In the genomic region with DNA sequence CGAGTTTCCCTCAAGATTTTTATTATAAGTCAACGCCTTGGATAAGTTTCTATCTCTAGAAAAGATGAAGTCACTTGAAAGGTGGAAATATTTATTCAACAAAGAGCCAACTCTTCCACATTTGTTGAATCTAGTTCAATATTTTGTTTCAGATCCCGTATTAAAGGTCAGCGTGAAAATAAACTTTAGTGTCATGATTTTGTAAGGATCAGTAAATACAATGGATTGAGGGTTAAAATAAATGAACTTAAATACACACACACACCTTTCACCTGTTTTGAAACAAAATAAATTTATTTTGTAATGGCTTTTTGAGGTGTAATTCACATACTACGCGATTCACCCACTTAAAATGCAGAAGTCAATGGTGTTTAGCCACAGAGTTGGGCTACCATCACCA, we compare ENCODE assay signal across 2 cellular contexts.
A peak's percentile ranks its signal among the peaks of the same experiment; 100 is the strongest.
TF ChIP-seq lines count a peak whose summit lies in the region.

No MANE protein-coding gene starts in this region.

TF ChIP-seq in liver, 16 proteins besides CTCF, POLR2A, EP300 and RAD21:
- TF ChIP-seq FOXA1 (IDR thresholded peaks at IDR 0.05) (no peak), HNF4G (IDR thresholded peaks at IDR 0.05) (no peak), EGR1 (IDR thresholded peaks at IDR 0.05; ENCODE audit: low read depth in 2 of 2) (no peak), SP1 (IDR thresholded peaks at IDR 0.05) (peak; percentile 14), RXRA (IDR thresholded peaks at IDR 0.05) (peak in 1 of 2 donors; percentile 81), GABPA (IDR thresholded peaks at IDR 0.05 in 1 of 2, conservative IDR thresholded peaks at IDR 0.05 in 1 of 2) (peak in 1 of 2 donors; percentile 28), TAF1 (conservative IDR thresholded peaks at IDR 0.05) (no peak), NR2F2 (IDR thresholded peaks at IDR 0.05) (no peak), FOXA2 (IDR thresholded peaks at IDR 0.05) (peak; percentile 48), HNF4A (conservative IDR thresholded peaks at IDR 0.05) (peak; percentile 19 to 57), JUND (IDR thresholded peaks at IDR 0.05) (peak in 1 of 2 donors; percentile 38), YY1 (IDR thresholded peaks at IDR 0.05) (peak; percentile 20)
- TF ChIP-seq, protein P1, sequence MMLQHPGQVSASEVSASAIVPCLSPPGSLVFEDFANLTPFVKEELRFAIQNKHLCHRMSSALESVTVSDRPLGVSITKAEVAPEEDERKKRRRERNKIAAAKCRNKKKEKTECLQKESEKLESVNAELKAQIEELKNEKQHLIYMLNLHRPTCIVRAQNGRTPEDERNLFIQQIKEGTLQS (IDR thresholded peaks at IDR 0.05), result no peak
- TF ChIP-seq, protein P2, sequence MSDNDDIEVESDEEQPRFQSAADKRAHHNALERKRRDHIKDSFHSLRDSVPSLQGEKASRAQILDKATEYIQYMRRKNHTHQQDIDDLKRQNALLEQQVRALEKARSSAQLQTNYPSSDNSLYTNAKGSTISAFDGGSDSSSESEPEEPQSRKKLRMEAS (IDR thresholded peaks at IDR 0.05), result peak; percentile 28
- TF ChIP-seq, protein P3, sequence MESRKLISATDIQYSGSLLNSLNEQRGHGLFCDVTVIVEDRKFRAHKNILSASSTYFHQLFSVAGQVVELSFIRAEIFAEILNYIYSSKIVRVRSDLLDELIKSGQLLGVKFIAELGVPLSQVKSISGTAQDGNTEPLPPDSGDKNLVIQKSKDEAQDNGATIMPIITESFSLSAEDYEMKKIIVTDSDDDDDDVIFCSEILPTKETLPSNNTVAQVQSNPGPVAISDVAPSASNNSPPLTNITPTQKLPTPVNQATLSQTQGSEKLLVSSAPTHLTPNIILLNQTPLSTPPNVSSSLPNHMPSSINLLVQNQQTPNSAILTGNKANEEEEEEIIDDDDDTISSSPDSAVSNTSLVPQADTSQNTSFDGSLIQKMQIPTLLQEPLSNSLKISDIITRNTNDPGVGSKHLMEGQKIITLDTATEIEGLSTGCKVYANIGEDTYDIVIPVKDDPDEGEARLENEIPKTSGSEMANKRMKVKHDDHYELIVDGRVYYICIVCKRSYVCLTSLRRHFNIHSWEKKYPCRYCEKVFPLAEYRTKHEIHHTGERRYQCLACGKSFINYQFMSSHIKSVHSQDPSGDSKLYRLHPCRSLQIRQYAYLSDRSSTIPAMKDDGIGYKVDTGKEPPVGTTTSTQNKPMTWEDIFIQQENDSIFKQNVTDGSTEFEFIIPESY (IDR thresholded peaks at IDR 0.05), result peak; percentile 15
- TF ChIP-seq, protein P4, sequence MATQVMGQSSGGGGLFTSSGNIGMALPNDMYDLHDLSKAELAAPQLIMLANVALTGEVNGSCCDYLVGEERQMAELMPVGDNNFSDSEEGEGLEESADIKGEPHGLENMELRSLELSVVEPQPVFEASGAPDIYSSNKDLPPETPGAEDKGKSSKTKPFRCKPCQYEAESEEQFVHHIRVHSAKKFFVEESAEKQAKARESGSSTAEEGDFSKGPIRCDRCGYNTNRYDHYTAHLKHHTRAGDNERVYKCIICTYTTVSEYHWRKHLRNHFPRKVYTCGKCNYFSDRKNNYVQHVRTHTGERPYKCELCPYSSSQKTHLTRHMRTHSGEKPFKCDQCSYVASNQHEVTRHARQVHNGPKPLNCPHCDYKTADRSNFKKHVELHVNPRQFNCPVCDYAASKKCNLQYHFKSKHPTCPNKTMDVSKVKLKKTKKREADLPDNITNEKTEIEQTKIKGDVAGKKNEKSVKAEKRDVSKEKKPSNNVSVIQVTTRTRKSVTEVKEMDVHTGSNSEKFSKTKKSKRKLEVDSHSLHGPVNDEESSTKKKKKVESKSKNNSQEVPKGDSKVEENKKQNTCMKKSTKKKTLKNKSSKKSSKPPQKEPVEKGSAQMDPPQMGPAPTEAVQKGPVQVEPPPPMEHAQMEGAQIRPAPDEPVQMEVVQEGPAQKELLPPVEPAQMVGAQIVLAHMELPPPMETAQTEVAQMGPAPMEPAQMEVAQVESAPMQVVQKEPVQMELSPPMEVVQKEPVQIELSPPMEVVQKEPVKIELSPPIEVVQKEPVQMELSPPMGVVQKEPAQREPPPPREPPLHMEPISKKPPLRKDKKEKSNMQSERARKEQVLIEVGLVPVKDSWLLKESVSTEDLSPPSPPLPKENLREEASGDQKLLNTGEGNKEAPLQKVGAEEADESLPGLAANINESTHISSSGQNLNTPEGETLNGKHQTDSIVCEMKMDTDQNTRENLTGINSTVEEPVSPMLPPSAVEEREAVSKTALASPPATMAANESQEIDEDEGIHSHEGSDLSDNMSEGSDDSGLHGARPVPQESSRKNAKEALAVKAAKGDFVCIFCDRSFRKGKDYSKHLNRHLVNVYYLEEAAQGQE (IDR thresholded peaks at IDR 0.05), result peak; percentile 21

TF ChIP-seq in HepG2, 621 proteins besides CTCF, POLR2A, EP300 and RAD21:
- TF ChIP-seq, protein P5, sequence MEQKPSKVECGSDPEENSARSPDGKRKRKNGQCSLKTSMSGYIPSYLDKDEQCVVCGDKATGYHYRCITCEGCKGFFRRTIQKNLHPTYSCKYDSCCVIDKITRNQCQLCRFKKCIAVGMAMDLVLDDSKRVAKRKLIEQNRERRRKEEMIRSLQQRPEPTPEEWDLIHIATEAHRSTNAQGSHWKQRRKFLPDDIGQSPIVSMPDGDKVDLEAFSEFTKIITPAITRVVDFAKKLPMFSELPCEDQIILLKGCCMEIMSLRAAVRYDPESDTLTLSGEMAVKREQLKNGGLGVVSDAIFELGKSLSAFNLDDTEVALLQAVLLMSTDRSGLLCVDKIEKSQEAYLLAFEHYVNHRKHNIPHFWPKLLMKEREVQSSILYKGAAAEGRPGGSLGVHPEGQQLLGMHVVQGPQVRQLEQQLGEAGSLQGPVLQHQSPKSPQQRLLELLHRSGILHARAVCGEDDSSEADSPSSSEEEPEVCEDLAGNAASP (CRISPR knock-in tag; IDR thresholded peaks at IDR 0.05; ENCODE audit: borderline replicate concordance), result no peak
- TF ChIP-seq FOSL2 (CRISPR knock-in tag; IDR thresholded peaks at IDR 0.05) (no peak), STAT6 (CRISPR knock-in tag; IDR thresholded peaks at IDR 0.05; ENCODE audit: borderline replicate concordance) (no peak), MTA1 (CRISPR knock-in tag; IDR thresholded peaks at IDR 0.05; ENCODE audit: borderline replicate concordance) (no peak), JUND (CRISPR knock-in tag; IDR thresholded peaks at IDR 0.05) (no peak)
